In the genomic region with DNA sequence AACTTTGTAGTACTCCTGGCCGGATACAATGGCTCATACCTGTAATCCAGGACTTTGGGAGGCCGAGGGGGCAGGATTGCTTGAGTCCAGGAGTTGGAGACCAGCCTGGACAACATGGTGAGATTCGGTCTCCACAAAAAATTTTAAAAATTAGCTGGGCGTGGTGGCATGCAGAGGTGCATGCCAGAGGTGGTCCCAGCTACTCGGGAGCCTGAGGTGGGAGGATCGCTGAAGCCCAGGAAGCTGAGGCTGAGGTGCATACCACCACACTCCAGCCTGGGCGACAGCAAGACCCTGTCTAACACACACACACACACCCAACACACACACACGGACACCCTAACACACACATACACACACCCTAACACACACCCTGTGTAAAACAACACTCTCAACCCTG, we compare ENCODE assay signal across 1 cellular context.
A peak's percentile ranks its signal among the peaks of the same experiment; 100 is the strongest.
TF ChIP-seq lines count a peak whose summit lies in the region.

No MANE protein-coding gene starts in this region.

TF ChIP-seq in HepG2, 621 proteins besides CTCF, POLR2A, EP300 and RAD21:
- TF ChIP-seq SMC3 (IDR thresholded peaks at IDR 0.05; ENCODE audit: low read length) (no peak), CC2D1A (CRISPR knock-in tag; IDR thresholded peaks at IDR 0.05) (no peak), ZNF782 (CRISPR knock-in tag; IDR thresholded peaks at IDR 0.05; ENCODE audit: borderline replicate concordance) (no peak), ATF7 (IDR thresholded peaks at IDR 0.05) (0 out of 2 replicates have a peak, but pooled peaks have one; percentile 1), ATF7 (CRISPR knock-in tag; IDR thresholded peaks at IDR 0.05) (no peak), SYNCRIP (IDR thresholded peaks at IDR 0.05; ENCODE audit: insufficient read depth, low read depth, low read length) (no peak), HMG20A (CRISPR knock-in tag; IDR thresholded peaks at IDR 0.05; ENCODE audit: borderline replicate concordance) (no peak)
- TF ChIP-seq, protein P1, sequence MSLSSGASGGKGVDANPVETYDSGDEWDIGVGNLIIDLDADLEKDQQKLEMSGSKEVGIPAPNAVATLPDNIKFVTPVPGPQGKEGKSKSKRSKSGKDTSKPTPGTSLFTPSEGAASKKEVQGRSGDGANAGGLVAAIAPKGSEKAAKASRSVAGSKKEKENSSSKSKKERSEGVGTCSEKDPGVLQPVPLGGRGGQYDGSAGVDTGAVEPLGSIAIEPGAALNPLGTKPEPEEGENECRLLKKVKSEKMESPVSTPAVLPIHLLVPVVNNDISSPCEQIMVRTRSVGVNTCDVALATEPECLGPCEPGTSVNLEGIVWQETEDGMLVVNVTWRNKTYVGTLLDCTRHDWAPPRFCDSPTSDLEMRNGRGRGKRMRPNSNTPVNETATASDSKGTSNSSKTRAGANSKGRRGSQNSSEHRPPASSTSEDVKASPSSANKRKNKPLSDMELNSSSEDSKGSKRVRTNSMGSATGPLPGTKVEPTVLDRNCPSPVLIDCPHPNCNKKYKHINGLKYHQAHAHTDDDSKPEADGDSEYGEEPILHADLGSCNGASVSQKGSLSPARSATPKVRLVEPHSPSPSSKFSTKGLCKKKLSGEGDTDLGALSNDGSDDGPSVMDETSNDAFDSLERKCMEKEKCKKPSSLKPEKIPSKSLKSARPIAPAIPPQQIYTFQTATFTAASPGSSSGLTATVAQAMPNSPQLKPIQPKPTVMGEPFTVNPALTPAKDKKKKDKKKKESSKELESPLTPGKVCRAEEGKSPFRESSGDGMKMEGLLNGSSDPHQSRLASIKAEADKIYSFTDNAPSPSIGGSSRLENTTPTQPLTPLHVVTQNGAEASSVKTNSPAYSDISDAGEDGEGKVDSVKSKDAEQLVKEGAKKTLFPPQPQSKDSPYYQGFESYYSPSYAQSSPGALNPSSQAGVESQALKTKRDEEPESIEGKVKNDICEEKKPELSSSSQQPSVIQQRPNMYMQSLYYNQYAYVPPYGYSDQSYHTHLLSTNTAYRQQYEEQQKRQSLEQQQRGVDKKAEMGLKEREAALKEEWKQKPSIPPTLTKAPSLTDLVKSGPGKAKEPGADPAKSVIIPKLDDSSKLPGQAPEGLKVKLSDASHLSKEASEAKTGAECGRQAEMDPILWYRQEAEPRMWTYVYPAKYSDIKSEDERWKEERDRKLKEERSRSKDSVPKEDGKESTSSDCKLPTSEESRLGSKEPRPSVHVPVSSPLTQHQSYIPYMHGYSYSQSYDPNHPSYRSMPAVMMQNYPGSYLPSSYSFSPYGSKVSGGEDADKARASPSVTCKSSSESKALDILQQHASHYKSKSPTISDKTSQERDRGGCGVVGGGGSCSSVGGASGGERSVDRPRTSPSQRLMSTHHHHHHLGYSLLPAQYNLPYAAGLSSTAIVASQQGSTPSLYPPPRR (CRISPR knock-in tag; IDR thresholded peaks at IDR 0.05; ENCODE audit: borderline replicate concordance) = no peak
